Comparison of ENCODE assay signal across 1 cellular context in the genomic region with DNA sequence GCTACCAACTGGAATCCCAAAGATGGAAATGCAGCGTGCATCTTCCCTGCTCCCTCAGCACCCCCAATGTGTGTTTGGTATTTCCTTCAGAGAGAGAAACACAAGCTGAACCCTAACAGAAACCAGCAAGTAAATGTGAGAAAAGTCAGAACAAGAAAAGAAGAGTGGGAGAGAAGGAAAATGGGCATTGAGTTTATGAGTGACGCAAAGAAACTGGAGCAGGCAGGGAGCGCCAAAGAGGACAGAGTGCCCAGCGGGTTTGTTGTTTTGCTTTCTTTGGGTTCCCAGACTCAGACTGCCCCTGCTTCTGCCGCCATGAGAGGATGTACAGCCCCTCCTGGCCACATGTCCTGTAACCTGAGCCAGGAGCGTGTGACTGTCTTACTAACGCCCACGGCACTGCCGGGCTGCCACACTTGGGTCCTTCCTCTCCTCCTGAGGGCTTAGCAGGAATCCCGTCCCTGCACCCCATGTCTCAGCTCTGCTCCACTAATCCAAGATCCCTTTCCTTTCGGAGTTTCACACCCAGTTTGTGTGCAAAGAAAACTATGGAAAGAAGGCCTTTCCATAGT.
A peak's percentile ranks its signal among the peaks of the same experiment; 100 is the strongest.
TF ChIP-seq lines count a peak whose summit lies in the region.

No MANE protein-coding gene starts in this region.

TF ChIP-seq in IMR-90, 13 proteins besides CTCF, POLR2A, EP300 and RAD21:
- TF ChIP-seq RCOR1 (IDR thresholded peaks at IDR 0.05; ENCODE audit: insufficient replicate concordance, low read length) (no peak), USF2 (IDR thresholded peaks at IDR 0.05; ENCODE audit: low read depth, low read length) (peak; percentile 39; the same call in 1 of the 2 replicates)
TF ChIP-seq in IMR-90: peak in this region for 1.
